8 cellular contexts compared by ENCODE assay signal in genomic region chr4:94995684-94996394, GRCh38.
DNase-seq lines count a peak whose midpoint lies in the region; ATAC-seq lines count a peak whose summit lies in the region.

No MANE protein-coding gene starts in this region.

- H3K9me3 Mint-ChIP-seq in activated naive CD8-positive, alpha-beta T cell treated with anti-CD3 and anti-CD28 coated beads, Interleukin-2, amount 10 ng/mL, durations not matched to agents 7 days and 5 days: no peaks in the 10 kb centered on the region

- POLR2A ChIA-PET in activated naive CD8-positive, alpha-beta T cell treated with anti-CD3 and anti-CD28 coated beads, Interleukin-2, amount 10 ng/mL, durations not matched to agents 7 days and 5 days (lab: Charles Lee): no interaction called here

- peak overlapping the region; percentile 51 for H3K4me3 Mint-ChIP-seq in activated naive CD8-positive, alpha-beta T cell treated with anti-CD3 and anti-CD28 coated beads, Interleukin-2, amount 10 ng/mL, durations not matched to agents 7 days and 5 days

- peaks cover 4% of the 10 kb centered on the region for H3K4me1 Mint-ChIP-seq in activated naive CD8-positive, alpha-beta T cell treated with anti-CD3 and anti-CD28 coated beads, Interleukin-2, amount 10 ng/mL, durations not matched to agents 7 days and 5 days

- DNase-seq in NCI-H1105 treated with DMSO at 0.1 percent for 48 hours (lab: John Stamatoyannopoulos, UW) (peak; percentile 30), NCI-H1105 (lab: John Stamatoyannopoulos, UW) (no peak), iPS-NIHi11 (ENCODE audit: low spot score) (peak; percentile 58), KG1 (lab: John Stamatoyannopoulos, UW) (no peak), middle frontal gyrus (ENCODE audit: extremely low spot score, low spot score) (no peak)
- DNase-seq in activated naive CD8-positive, alpha-beta T cell treated with anti-CD3 and anti-CD28 coated beads, Interleukin-2, amount 10 ng/mL, durations not matched to agents 7 days and 5 days: no peak
- no peak for DNase-seq in stimulated activated naive CD8-positive, alpha-beta T cell treated with anti-CD3 and anti-CD28 coated beads, Interleukin-15, Interleukin-2, amounts not matched to agents 100 U/mL and 50 U/mL, for 24 hours

- H3K27ac Mint-ChIP-seq in activated naive CD8-positive, alpha-beta T cell treated with anti-CD3 and anti-CD28 coated beads, Interleukin-2, amount 10 ng/mL, durations not matched to agents 7 days and 5 days: no peak overlapping the region

- H3K36me3 Mint-ChIP-seq in activated naive CD8-positive, alpha-beta T cell treated with anti-CD3 and anti-CD28 coated beads, Interleukin-2, amount 10 ng/mL, durations not matched to agents 7 days and 5 days: no peaks in the 10 kb centered on the region

- H3K27me3 Mint-ChIP-seq in activated naive CD8-positive, alpha-beta T cell treated with anti-CD3 and anti-CD28 coated beads, Interleukin-2, amount 10 ng/mL, durations not matched to agents 7 days and 5 days: no peaks in the 10 kb centered on the region

- peak; percentile 33 for ATAC-seq in activated naive CD8-positive, alpha-beta T cell treated with anti-CD3 and anti-CD28 coated beads, Interleukin-2, amount 10 ng/mL, durations not matched to agents 7 days and 5 days (ENCODE audit: low read depth)
- peak; percentile 32 for ATAC-seq in stimulated activated naive CD8-positive, alpha-beta T cell treated with anti-CD3 and anti-CD28 coated beads, Interleukin-15, Interleukin-2, amounts not matched to agents 100 U/mL and 50 U/mL, for 24 hours
- ATAC-seq in GM19324 (IDR thresholded peaks at IDR 0.05; ENCODE audit: low FRiP score, unreplicated experiment): no peak

Comparison
In these comparisons a context has a peak if more than half of its experiments do, and no peak if none do; other contexts are left out.
1. DNase-seq: peak in NCI-H1105 treated with DMSO at 0.1 percent for 48 hours (single experiment) and iPS-NIHi11 (single experiment); none in NCI-H1105 (single experiment), activated naive CD8-positive, alpha-beta T cell treated with anti-CD3 and anti-CD28 coated beads, Interleukin-2, amount 10 ng/mL, durations not matched to agents 7 days and 5 days (single experiment), stimulated activated naive CD8-positive, alpha-beta T cell treated with anti-CD3 and anti-CD28 coated beads, Interleukin-15, Interleukin-2, amounts not matched to agents 100 U/mL and 50 U/mL, for 24 hours (single experiment), KG1 (single experiment) and middle frontal gyrus (single experiment).